ENCODE assay signal across 18 cellular contexts in the genomic region with DNA sequence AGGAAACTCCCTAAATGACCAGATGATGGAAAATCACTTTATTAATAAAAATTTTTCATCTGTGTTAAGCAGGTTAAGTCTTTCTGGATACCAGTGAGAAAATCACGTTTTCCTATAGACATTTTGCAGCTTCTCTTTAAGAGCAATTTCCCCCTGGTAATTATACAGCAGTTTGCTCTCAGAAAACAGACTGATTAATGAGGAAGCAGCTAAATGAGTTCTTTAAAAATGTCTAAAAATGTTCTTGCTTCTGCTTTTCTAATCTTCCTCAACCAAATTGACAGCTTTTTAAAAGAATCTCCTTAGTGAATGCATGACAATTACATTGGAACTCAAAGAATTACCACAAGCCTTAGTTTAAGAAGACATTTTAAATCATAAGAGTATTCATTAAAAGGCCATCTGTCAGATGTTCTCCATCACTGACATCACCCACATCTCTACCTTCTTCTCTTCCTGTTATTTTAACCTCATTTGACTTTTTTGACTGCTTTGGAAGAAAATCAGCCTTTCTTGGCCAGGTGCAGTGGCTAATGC.
DNase-seq lines count a peak whose midpoint lies in the region; ATAC-seq lines count a peak whose summit lies in the region.
"Had no signal": no experiment of that assay in that cellular context is flagged by ENCODE, and none has a peak within 500 bp of the region (broad histone marks: within the 10 kb centered on the region; RNA-seq: fewer than 3 reads in every experiment).

No MANE protein-coding gene starts in this region.

- no peaks in the 10 kb centered on the region for H3K27me3 ChIP-seq in Karpas-422 (ENCODE audit: low read length)

- H3K4me1 Mint-ChIP-seq in activated T-helper 17 cell treated with anti-CD3 and anti-CD28 coated beads, Interleukin-2, amount 50 U/mL, for 72 hours, result peaks cover 5% of the 10 kb centered on the region
- H3K4me1 Mint-ChIP-seq in activated CD4-positive, alpha-beta memory T cell treated with anti-CD3 and anti-CD28 coated beads for 36 hours (ENCODE audit: low read depth), result peaks cover 10% of the 10 kb centered on the region

- H3K9ac ChIP-seq in Karpas-422 (ENCODE audit: low read length), result no peak overlapping the region

- no peaks in the 10 kb centered on the region for H3K79me2 ChIP-seq in Karpas-422 (ENCODE audit: low read length)

- ATAC-seq in activated T-helper 17 cell treated with anti-CD3 and anti-CD28 coated beads, Interleukin-2, amount 50 U/mL, for 72 hours (replicated peaks), result no peak
- ATAC-seq in GM18520 (IDR thresholded peaks at IDR 0.05; ENCODE audit: unreplicated experiment), result no peak
- no peak for ATAC-seq in GM21367 (IDR thresholded peaks at IDR 0.05; ENCODE audit: unreplicated experiment)

- peak overlapping the region; percentile 3 for H3K4me2 ChIP-seq in Karpas-422 (ENCODE audit: low read depth, low read length, poor library complexity, severe bottlenecking)

- no peaks in the 10 kb centered on the region for H3K36me3 Mint-ChIP-seq in activated T-helper 17 cell treated with anti-CD3 and anti-CD28 coated beads, Interleukin-2, amount 50 U/mL, for 72 hours (ENCODE audit: low read depth)
- peaks cover 18% of the 10 kb centered on the region for H3K36me3 Mint-ChIP-seq in activated CD4-positive, alpha-beta memory T cell treated with anti-CD3 and anti-CD28 coated beads for 36 hours

- no peaks in the 10 kb centered on the region for H3K36me3 ChIP-seq in Karpas-422 (ENCODE audit: insufficient read depth, low read length)

- CTCF ChIA-PET in activated CD4-positive, alpha-beta memory T cell treated with anti-CD3 and anti-CD28 coated beads for 36 hours (lab: Charles Lee), result interaction anchor here (0.7 kb wide), 1 partner anchor 14 kb away, joined by 3 read pairs; no protein-coding TSS in a partner anchor

- no peak overlapping the region for H3K4me3 ChIP-seq in Karpas-422 (ENCODE audit: low read length)

- peaks cover 11% of the 10 kb centered on the region for H3K4me1 ChIP-seq in Karpas-422 (ENCODE audit: low read length)

- H3K27ac ChIP-seq in Karpas-422 (ENCODE audit: low read length), result no peak overlapping the region

- no peak overlapping the region for H2AFZ ChIP-seq in Karpas-422 (ENCODE audit: low read length)

- POLR2A ChIA-PET in activated CD4-positive, alpha-beta memory T cell treated with anti-CD3 and anti-CD28 coated beads for 36 hours (lab: Charles Lee), result no interaction called here

- peak; percentile 66 for DNase-seq in CD1c-positive myeloid dendritic cell (ENCODE audit: extremely low spot score)
- peak; percentile 62 for DNase-seq in Karpas-422
- peak; percentile 50 for DNase-seq in NOMO-1 treated with dmso at 0.1 percent for 144 hours (lab: John Stamatoyannopoulos, UW; ENCODE audit: unreplicated experiment)
- DNase-seq in activated CD4-positive, alpha-beta memory T cell treated with anti-CD3 and anti-CD28 coated beads for 36 hours, result no peak
- DNase-seq in activated CD4-positive, alpha-beta T cell treated with anti-CD3 and anti-CD28 coated beads for 48 hours, result no peak
- DNase-seq: AML-193; CD8-positive, alpha-beta memory T cell; EL; H9; KG1; NCI-H146; NCI-H2107; NCI-H345; NCI-H69; T-helper 2 cell had no signal

- H3K9me3 Mint-ChIP-seq in activated T-helper 17 cell treated with anti-CD3 and anti-CD28 coated beads, Interleukin-2, amount 50 U/mL, for 72 hours, result peaks cover 12% of the 10 kb centered on the region
- peaks cover 21% of the 10 kb centered on the region for H3K9me3 Mint-ChIP-seq in activated CD4-positive, alpha-beta memory T cell treated with anti-CD3 and anti-CD28 coated beads for 36 hours

- H3K9me3 ChIP-seq in Karpas-422 (ENCODE audit: low read length), result peaks cover 7% of the 10 kb centered on the region; the same call in 1 of the 2 replicates

- H3K9me2 ChIP-seq in Karpas-422 (replicated peaks; ENCODE audit: insufficient read depth, low read length), result no peaks in the 10 kb centered on the region

- no peak overlapping the region for H3K4me3 Mint-ChIP-seq in activated T-helper 17 cell treated with anti-CD3 and anti-CD28 coated beads, Interleukin-2, amount 50 U/mL, for 72 hours
- no peak overlapping the region for H3K4me3 Mint-ChIP-seq in activated CD4-positive, alpha-beta memory T cell treated with anti-CD3 and anti-CD28 coated beads for 36 hours
- H3K4me3 Mint-ChIP-seq: CD8-positive, alpha-beta memory T cell; H9 had no signal

- H3K27ac Mint-ChIP-seq in activated T-helper 17 cell treated with anti-CD3 and anti-CD28 coated beads, Interleukin-2, amount 50 U/mL, for 72 hours, result peak overlapping the region; percentile 71
- no peak overlapping the region for H3K27ac Mint-ChIP-seq in activated CD4-positive, alpha-beta memory T cell treated with anti-CD3 and anti-CD28 coated beads for 36 hours
- H3K27ac Mint-ChIP-seq: H9 had no signal

- intact Hi-C loops in activated CD4-positive, alpha-beta memory T cell treated with anti-CD3 and anti-CD28 coated beads for 36 hours (cut with micrococcal nuclease), result no loop called here

- no peaks in the 10 kb centered on the region for H4K20me1 ChIP-seq in Karpas-422 (ENCODE audit: insufficient read depth, low read depth, low read length)

- H3K27me3 Mint-ChIP-seq in activated T-helper 17 cell treated with anti-CD3 and anti-CD28 coated beads, Interleukin-2, amount 50 U/mL, for 72 hours, result no peaks in the 10 kb centered on the region
- no peaks in the 10 kb centered on the region for H3K27me3 Mint-ChIP-seq in activated CD4-positive, alpha-beta memory T cell treated with anti-CD3 and anti-CD28 coated beads for 36 hours

Comparison
In these comparisons a context has a peak if more than half of its experiments do, and no peak if none do; other contexts are left out.
1. DNase-seq: peak in CD1c-positive myeloid dendritic cell (single experiment), Karpas-422 (single experiment) and NOMO-1 treated with dmso at 0.1 percent for 144 hours (single experiment); none in activated CD4-positive, alpha-beta memory T cell treated with anti-CD3 and anti-CD28 coated beads for 36 hours (single experiment) and activated CD4-positive, alpha-beta T cell treated with anti-CD3 and anti-CD28 coated beads for 48 hours (single experiment).